Comparison of ENCODE assay signal across 8 cellular contexts in genomic region chr20:44211177-44212039, GRCh38. TPM values are rescaled to one million over a fixed set of nuclear protein-coding genes. Genes with fewer than 3 reads are reported as not detected.
DNase-seq lines count a peak whose midpoint lies in the region; ATAC-seq, FAIRE-seq and TF ChIP-seq lines count a peak whose summit lies in the region.

No MANE protein-coding gene starts in this region.

- H3K27me3 ChIP-seq in keratinocyte (ENCODE audit: control insufficient read depth, extremely low read depth, insufficient read depth, low read length): no peaks in the 10 kb centered on the region

- H3K4me1 Mint-ChIP-seq in activated naive CD4-positive, alpha-beta T cell treated with anti-CD3 and anti-CD28 coated beads for 36 hours (ENCODE audit: low read depth): peaks cover 58% of the 10 kb centered on the region
- H3K4me1 Mint-ChIP-seq in stimulated activated memory B cell treated with anti-CD40 and anti-IgM and Interleukin-4, amounts not matched to agents 10 μg/mL and 1 μg/mL and 100 μg/mL, for 72 hours: peaks cover 54% of the 10 kb centered on the region

- H3K4me2 ChIP-seq in keratinocyte (ENCODE audit: control insufficient read depth, extremely low read depth, insufficient read depth, low read depth, low read length): peak overlapping the region; percentile 82

- dilution Hi-C loops in keratinocyte (cut with MboI; ENCODE audit: extremely low pct_ligation_motif_present, low sequenced_read_pairs): loop anchor here (10.0 kb wide), 1 partner anchor 173 kb away; no protein-coding TSS in a partner anchor

- H2AFZ ChIP-seq in keratinocyte (ENCODE audit: control insufficient read depth, low read length): peak overlapping the region; percentile 0

- peak overlapping the region; percentile 88 for H3K9ac ChIP-seq in keratinocyte (ENCODE audit: control insufficient read depth, extremely low read depth, insufficient read depth, low read length)

- no peak for TF ChIP-seq CTCF in keratinocyte (optimal IDR thresholded peaks at IDR 0.05 in 1 of 3, IDR thresholded peaks at IDR 0.05 in 1 of 3, conservative IDR thresholded peaks at IDR 0.05 in 1 of 3; ENCODE audit: extremely low read depth in 1 of 3, insufficient read depth in 2 of 3, low read length in 3 of 3)

- H3K79me2 ChIP-seq in keratinocyte (ENCODE audit: control insufficient read depth, insufficient read depth, low read length): peaks cover 37% of the 10 kb centered on the region

- H4K20me1 ChIP-seq in keratinocyte (ENCODE audit: control insufficient read depth, extremely low read depth, insufficient read depth, low read length): peaks cover 2% of the 10 kb centered on the region

- peak overlapping the region; percentile 57 to 89 (median 69) for H3K4me3 ChIP-seq in keratinocyte (ENCODE audit: control insufficient read depth in 2 of 3, extremely low read depth in 1 of 3, insufficient read depth in 2 of 3, low read depth in 1 of 3, low read length in 3 of 3)

- peaks cover 23% of the 10 kb centered on the region for H3K4me1 ChIP-seq in keratinocyte (ENCODE audit: control insufficient read depth, extremely low read depth, insufficient read depth, low read length)

- H3K36me3 ChIP-seq in keratinocyte (ENCODE audit: control insufficient read depth in 2 of 2, extremely low read depth in 1 of 2, insufficient read depth in 2 of 2, low read length in 2 of 2): peaks cover 0 to under 1% of the 10 kb centered on the region in 2 experiments

- no peak for ATAC-seq in stimulated activated memory B cell treated with anti-CD40 and anti-IgM and Interleukin-4, amounts not matched to agents 10 μg/mL and 1 μg/mL and 100 μg/mL, for 72 hours
- ATAC-seq in HG02885 (IDR thresholded peaks at IDR 0.05; ENCODE audit: poor library complexity, unreplicated experiment): no peak

- H3K27me3 Mint-ChIP-seq in activated naive CD4-positive, alpha-beta T cell treated with anti-CD3 and anti-CD28 coated beads for 36 hours (ENCODE audit: low read depth): no peaks in the 10 kb centered on the region
- H3K27me3 Mint-ChIP-seq in stimulated activated memory B cell treated with anti-CD40 and anti-IgM and Interleukin-4, amounts not matched to agents 10 μg/mL and 1 μg/mL and 100 μg/mL, for 72 hours: no peaks in the 10 kb centered on the region

- H3K27ac ChIP-seq in keratinocyte (ENCODE audit: control insufficient read depth, insufficient read depth, low read length): peak overlapping the region; percentile 95

- H3K9me3 ChIP-seq in keratinocyte (ENCODE audit: control insufficient read depth, low read depth, low read length): no peaks in the 10 kb centered on the region

- H3K27ac Mint-ChIP-seq in activated naive CD4-positive, alpha-beta T cell treated with anti-CD3 and anti-CD28 coated beads for 36 hours: peak overlapping the region; percentile 92
- peak overlapping the region; percentile 93 for H3K27ac Mint-ChIP-seq in stimulated activated memory B cell treated with anti-CD40 and anti-IgM and Interleukin-4, amounts not matched to agents 10 μg/mL and 1 μg/mL and 100 μg/mL, for 72 hours

- FAIRE-seq in keratinocyte (lab: Jason Lieb, UNC): peak; percentile 5

- H3K9me1 ChIP-seq in keratinocyte (ENCODE audit: control insufficient read depth, extremely low read depth, insufficient read depth, low read length): no peaks in the 10 kb centered on the region

- peak overlapping the region; percentile 94 for H3K4me3 Mint-ChIP-seq in activated naive CD4-positive, alpha-beta T cell treated with anti-CD3 and anti-CD28 coated beads for 36 hours
- H3K4me3 Mint-ChIP-seq in stimulated activated memory B cell treated with anti-CD40 and anti-IgM and Interleukin-4, amounts not matched to agents 10 μg/mL and 1 μg/mL and 100 μg/mL, for 72 hours: peak overlapping the region; percentile 94

- H3K9me3 Mint-ChIP-seq in activated naive CD4-positive, alpha-beta T cell treated with anti-CD3 and anti-CD28 coated beads for 36 hours: no peaks in the 10 kb centered on the region
- no peaks in the 10 kb centered on the region for H3K9me3 Mint-ChIP-seq in stimulated activated memory B cell treated with anti-CD40 and anti-IgM and Interleukin-4, amounts not matched to agents 10 μg/mL and 1 μg/mL and 100 μg/mL, for 72 hours

- peak; percentile 36 for DNase-seq in activated naive CD4-positive, alpha-beta T cell treated with anti-CD3 and anti-CD28 coated beads for 36 hours
- no peak for DNase-seq in activated naive CD4-positive, alpha-beta T cell (lab: John Stamatoyannopoulos, UW)
- DNase-seq in M059J (ENCODE audit: low read depth): peak; percentile 13
- DNase-seq in anterior cingulate cortex (lab: John Stamatoyannopoulos, UW): peak in 36 of 58 donors; percentile 5 to 58 (median 22)
- DNase-seq in keratinocyte (ENCODE audit: low read depth, low spot score): no peak
- DNase-seq in HPDE6-E6E7 (ENCODE audit: extremely low spot score): no peak

- intact Hi-C loops in activated naive CD4-positive, alpha-beta T cell treated with anti-CD3 and anti-CD28 coated beads for 36 hours (cut with micrococcal nuclease): loop anchor here (2.0 to 10.0 kb wide), 6 partner anchors 386 to 755 kb away; partner anchors contain the start of genes ADA, SRSF6, STK4 and TOMM34

- CTCF ChIA-PET in activated naive CD4-positive, alpha-beta T cell treated with anti-CD3 and anti-CD28 coated beads for 36 hours (lab: Charles Lee): interaction anchor here (1.2 to 10.2 kb wide), 3 partner anchors 10 to 398 kb away, joined by 3 to 377 read pairs (median 4); partner anchors contain the start of gene FITM2

- H3K36me3 Mint-ChIP-seq in activated naive CD4-positive, alpha-beta T cell treated with anti-CD3 and anti-CD28 coated beads for 36 hours (ENCODE audit: low read depth): peaks cover 5% of the 10 kb centered on the region
- H3K36me3 Mint-ChIP-seq in stimulated activated memory B cell treated with anti-CD40 and anti-IgM and Interleukin-4, amounts not matched to agents 10 μg/mL and 1 μg/mL and 100 μg/mL, for 72 hours: peaks cover 10% of the 10 kb centered on the region

RNA-seq across cellular contexts. Expression of gene OSER1, which starts 0.8 kb away (rescaled TPM):
- total RNA-seq in activated naive CD4-positive, alpha-beta T cell treated with anti-CD3 and anti-CD28 coated beads for 36 hours: 10 to 100 TPM; 27.7 to 28.4 TPM
- total RNA-seq in M059J (2014; rRNA removed; shearing (Covaris generic)): 77.3 and 83.3 TPM in 2 replicates
- polyA plus RNA-seq in keratinocyte: 33.5 to 41.5 TPM (median 34.9 TPM) in 3 replicates
- polyA plus RNA-seq in keratinocyte (2011; ENCODE audit: low read depth): 33.0 TPM
- 20.7 and 35.6 TPM in 2 replicates for polyA plus RNA-seq in keratinocyte (2011; cell fraction: cytosol; rRNA removed)
- 60.0 and 60.2 TPM in 2 replicates for polyA plus RNA-seq in keratinocyte (2011; cell fraction: nucleus; rRNA removed)
- 21.4 and 76.0 TPM in 2 replicates for polyA plus RNA-seq in keratinocyte (2012; ENCODE audit: low replicate concordance)
- 17.3 to 21.4 TPM (median 17.9 TPM) in 3 replicates for polyA minus RNA-seq in keratinocyte
- 12.9 TPM for polyA minus RNA-seq in keratinocyte (2011; cell fraction: cytosol; rRNA and poly(A)+ RNA removed)
- 8.9 and 12.3 TPM in 2 replicates for polyA minus RNA-seq in keratinocyte (2011; cell fraction: nucleus; rRNA and poly(A)+ RNA removed)

RNA-seq across cellular contexts. Expression of gene JPH2, which starts 24.4 kb away (rescaled TPM):
- not detected for total RNA-seq in activated naive CD4-positive, alpha-beta T cell treated with anti-CD3 and anti-CD28 coated beads for 36 hours
- total RNA-seq in M059J (2014; rRNA removed; shearing (Covaris generic)): 16.4 and 39.3 TPM in 2 replicates
- 2.5 to 2.9 TPM (median 2.8 TPM) in 3 replicates for polyA plus RNA-seq in keratinocyte
- polyA plus RNA-seq in keratinocyte (2011; ENCODE audit: low read depth): 0.45 TPM
- polyA plus RNA-seq in keratinocyte (2011; cell fraction: cytosol; rRNA removed): 1.4 and 2.4 TPM in 2 replicates
- 3.6 and 6.7 TPM in 2 replicates for polyA plus RNA-seq in keratinocyte (2011; cell fraction: nucleus; rRNA removed)
- polyA plus RNA-seq in keratinocyte (2012; ENCODE audit: low replicate concordance): 2.0 and 4.1 TPM in 2 replicates
- polyA minus RNA-seq in keratinocyte: 4.6 to 7.2 TPM (median 6.0 TPM) in 3 replicates
- 5.4 TPM for polyA minus RNA-seq in keratinocyte (2011; cell fraction: cytosol; rRNA and poly(A)+ RNA removed)
- polyA minus RNA-seq in keratinocyte (2011; cell fraction: nucleus; rRNA and poly(A)+ RNA removed): 3.9 and 7.4 TPM in 2 replicates

RNA-seq across cellular contexts. Expression of gene GDAP1L1, which starts 35.7 kb away (rescaled TPM):
- total RNA-seq in activated naive CD4-positive, alpha-beta T cell treated with anti-CD3 and anti-CD28 coated beads for 36 hours: under 1 TPM; 0.27 to 0.50 TPM
- total RNA-seq in M059J (2014; rRNA removed; shearing (Covaris generic)): 0.42 TPM in 1 of 2 replicates, not detected in the other
- polyA plus RNA-seq in keratinocyte: not detected in 3 replicates
- polyA plus RNA-seq in keratinocyte (2011; ENCODE audit: low read depth): not detected
- not detected in 2 replicates for polyA plus RNA-seq in keratinocyte (2011; cell fraction: cytosol; rRNA removed)
- polyA plus RNA-seq in keratinocyte (2011; cell fraction: nucleus; rRNA removed): not detected in 2 replicates
- polyA plus RNA-seq in keratinocyte (2012; ENCODE audit: low replicate concordance): 0.07 TPM in 1 of 2 replicates, not detected in the other
- polyA minus RNA-seq in keratinocyte: not detected in 3 replicates
- not detected for polyA minus RNA-seq in keratinocyte (2011; cell fraction: cytosol; rRNA and poly(A)+ RNA removed)
- not detected in 2 replicates for polyA minus RNA-seq in keratinocyte (2011; cell fraction: nucleus; rRNA and poly(A)+ RNA removed)

Comparison
In these comparisons a context has a peak if more than half of its experiments do, and no peak if none do; other contexts are left out.
1. DNase-seq: peak in activated naive CD4-positive, alpha-beta T cell treated with anti-CD3 and anti-CD28 coated beads for 36 hours (single experiment), M059J (single experiment) and anterior cingulate cortex (36 of 58); none in activated naive CD4-positive, alpha-beta T cell (0 of 4), keratinocyte (single experiment) and HPDE6-E6E7 (single experiment).
2. RNA of gene JPH2, which starts 24.4 kb away (total RNA-seq): 16.4 to 39.3 TPM in M059J; not detected in activated naive CD4-positive, alpha-beta T cell treated with anti-CD3 and anti-CD28 coated beads for 36 hours; every median in the first group is over 10 times any median in the second.